In the genomic region with DNA sequence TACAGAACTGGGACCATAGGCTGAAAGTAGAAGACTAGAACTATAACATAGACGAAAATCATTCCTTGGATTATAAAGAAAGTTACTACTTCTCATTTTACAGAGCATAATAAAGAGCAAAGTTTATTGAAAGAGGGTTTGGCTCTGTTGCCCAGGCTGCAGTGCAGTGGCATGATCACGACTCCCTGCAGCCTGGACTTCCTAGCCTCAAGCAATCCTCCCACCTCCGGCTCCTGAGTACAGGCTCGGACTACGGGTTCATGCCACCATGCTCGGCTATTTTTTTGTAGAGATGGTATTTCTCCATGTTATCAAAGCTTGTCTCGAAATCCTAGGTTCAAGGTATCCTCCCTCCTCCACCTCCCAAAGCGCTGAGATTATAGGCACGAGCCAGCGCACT, we compare ENCODE assay signal across 21 cellular contexts.
"Had no signal": no experiment of that assay in that cellular context is flagged by ENCODE, and none has a peak within 500 bp of the region (broad histone marks: within the 10 kb centered on the region; RNA-seq: fewer than 3 reads in every experiment).

No MANE protein-coding gene starts in this region.

- H3K4me3 Mint-ChIP-seq: endodermal cell; naive thymus-derived CD4-positive, alpha-beta T cell; nephron progenitor cell; stimulated activated naive B cell treated with anti-CD40 and anti-IgM and Interleukin-4, amounts not matched to agents 10 μg/mL and 1 μg/mL and 100 μg/mL, for 72 hours; stimulated activated naive CD8-positive, alpha-beta T cell treated with anti-CD3 and anti-CD28 coated beads, Interleukin-15, amount 100 ng/mL, for 72 hours had no signal

- DNase-seq: effector CD4-positive, alpha-beta T cell; endodermal cell; erythroblast; foreskin keratinocyte; head of caudate nucleus; left colon; left ventricle myocardium superior; naive thymus-derived CD4-positive, alpha-beta T cell; nephron progenitor cell; spleen; stimulated activated CD4-positive, alpha-beta T cell treated with anti-CD3 and anti-CD28 coated beads, Interleukin-15, amount 100 ng/mL, for 24 hours; stimulated activated CD4-positive, alpha-beta T cell treated with anti-CD3 and anti-CD28 coated beads, Interleukin-1b, Interleukin-23, amount 100 ng/mL, for 48 hours; stimulated activated CD4-positive, alpha-beta T cell treated with anti-CD3 and anti-CD28 coated beads, Interleukin-4, amount 100 ng/mL, for 4 hours; stimulated activated naive B cell treated with anti-CD40 and anti-IgM and Interleukin-4, amounts not matched to agents 10 μg/mL and 1 μg/mL and 100 μg/mL, for 72 hours; stimulated activated naive CD8-positive, alpha-beta T cell treated with anti-CD3 and anti-CD28 coated beads, Interleukin-15, amount 100 ng/mL, for 72 hours; testis; upper lobe of right lung had no signal

- H3K79me2 ChIP-seq: hepatocyte had no signal

- H3K4me1 Mint-ChIP-seq: endodermal cell; naive thymus-derived CD4-positive, alpha-beta T cell; nephron progenitor cell; stimulated activated naive B cell treated with anti-CD40 and anti-IgM and Interleukin-4, amounts not matched to agents 10 μg/mL and 1 μg/mL and 100 μg/mL, for 72 hours; stimulated activated naive CD8-positive, alpha-beta T cell treated with anti-CD3 and anti-CD28 coated beads, Interleukin-15, amount 100 ng/mL, for 72 hours had no signal

- H3K36me3 Mint-ChIP-seq: naive thymus-derived CD4-positive, alpha-beta T cell; stimulated activated naive B cell treated with anti-CD40 and anti-IgM and Interleukin-4, amounts not matched to agents 10 μg/mL and 1 μg/mL and 100 μg/mL, for 72 hours had no signal

- H3K4me2 ChIP-seq: hepatocyte had no signal

- H3K27ac Mint-ChIP-seq: endodermal cell; naive thymus-derived CD4-positive, alpha-beta T cell; nephron progenitor cell; stimulated activated naive B cell treated with anti-CD40 and anti-IgM and Interleukin-4, amounts not matched to agents 10 μg/mL and 1 μg/mL and 100 μg/mL, for 72 hours; stimulated activated naive CD8-positive, alpha-beta T cell treated with anti-CD3 and anti-CD28 coated beads, Interleukin-15, amount 100 ng/mL, for 72 hours had no signal

- H3K27me3 ChIP-seq: foreskin keratinocyte, hepatocyte, spleen, testis, tibial nerve, upper lobe of right lung, vagina had no signal

- H2AFZ ChIP-seq: hepatocyte had no signal

- H3K4me3 ChIP-seq: hepatocyte, lung, spleen, testis, tibial nerve, upper lobe of right lung, vagina had no signal

- H3K27me3 Mint-ChIP-seq: naive thymus-derived CD4-positive, alpha-beta T cell; stimulated activated naive B cell treated with anti-CD40 and anti-IgM and Interleukin-4, amounts not matched to agents 10 μg/mL and 1 μg/mL and 100 μg/mL, for 72 hours; stimulated activated naive CD8-positive, alpha-beta T cell treated with anti-CD3 and anti-CD28 coated beads, Interleukin-15, amount 100 ng/mL, for 72 hours had no signal

- H3K4me1 ChIP-seq: foreskin keratinocyte, spleen, testis, tibial nerve, upper lobe of right lung, vagina had no signal

- H3K9me3 ChIP-seq: testis, upper lobe of right lung, vagina had no signal

- H3K27ac ChIP-seq: foreskin keratinocyte, hepatocyte, spleen, testis, upper lobe of right lung, vagina had no signal

- H3K36me3 ChIP-seq: spleen, tibial nerve, upper lobe of right lung, vagina had no signal
